ENCODE assay signal across 8 cellular contexts in the genomic region with DNA sequence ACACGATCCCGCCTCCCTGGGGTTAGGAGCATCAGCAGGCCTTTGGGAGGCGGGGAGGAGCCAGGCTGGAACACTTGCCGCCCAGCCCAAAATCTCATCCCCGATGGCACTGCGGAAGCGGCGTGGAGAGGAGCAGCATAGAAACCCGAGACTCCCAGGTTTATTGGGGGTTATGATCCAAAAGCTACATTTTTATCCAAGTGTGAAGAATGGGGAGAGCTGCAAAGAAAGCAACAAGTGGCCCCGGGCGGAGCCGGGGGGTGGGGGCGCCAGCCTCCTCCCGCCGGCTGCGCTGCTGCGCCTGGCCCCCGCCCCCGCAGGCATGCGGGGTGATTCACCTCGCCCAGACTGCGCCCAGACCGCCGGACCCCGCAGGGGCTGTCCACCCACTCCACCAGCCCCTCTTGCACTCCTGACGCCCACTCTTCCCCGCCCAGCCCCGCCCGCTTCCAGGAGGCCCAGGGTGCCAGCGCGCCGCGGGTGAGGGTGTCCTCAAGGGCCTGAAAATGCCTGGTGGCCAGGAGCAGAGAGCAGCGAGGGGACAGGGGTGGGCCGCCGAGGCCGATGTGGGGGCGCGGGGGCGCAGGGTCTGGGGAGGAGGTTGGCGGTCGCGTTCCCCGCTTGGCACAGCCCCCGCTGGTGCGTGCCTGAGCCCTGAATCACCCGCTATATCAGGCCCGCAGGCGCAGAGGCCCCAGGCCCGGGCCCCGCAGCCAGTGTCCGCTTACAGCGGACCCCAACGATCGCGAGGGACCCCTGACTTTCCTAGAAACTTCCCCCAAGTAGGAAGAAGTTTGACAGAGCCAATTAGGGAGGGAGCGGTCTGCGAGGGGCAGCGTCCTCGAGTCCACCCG. TPM values are rescaled to one million over a fixed set of nuclear protein-coding genes. Genes with fewer than 3 reads are reported as not detected.
DNase-seq lines count a peak whose midpoint lies in the region; ATAC-seq and TF ChIP-seq lines count a peak whose summit lies in the region.

No MANE protein-coding gene starts in this region.

- peaks cover 0 to 69% (median 28%) of the 10 kb centered on the region in 4 donors for H3K4me1 ChIP-seq in tibial nerve

- TF ChIP-seq EP300 in tibial nerve (IDR thresholded peaks at IDR 0.05): peak in 1 of 2 donors; percentile 66

- TF ChIP-seq CTCF in BJ (IDR thresholded peaks at IDR 0.05; ENCODE audit: insufficient read depth, low read depth, low read length): no peak
- no peak for TF ChIP-seq CTCF in tibial nerve (IDR thresholded peaks at IDR 0.05)

- H3K9me3 ChIP-seq in tibial nerve: no peaks in the 10 kb centered on the region

- DNase-seq in BJ (ENCODE audit: low read depth) (no peak), RKO (ENCODE audit: low spot score) (peak; percentile 59), ecto neural progenitor cell (ENCODE audit: low spot score) (peak; percentile 71), lung microvascular endothelial cell (ENCODE audit: low read depth in 2 of 2) (peak; percentile 52 to 58), tibial nerve (ENCODE audit: low spot score in 2 of 2) (no peak), NCI-H146 (lab: John Stamatoyannopoulos, UW) (no peak)

- H3K4me3 ChIP-seq in BJ (ENCODE audit: low read depth, low read length) (peak overlapping the region; percentile 64), tibial nerve (peak overlapping the region; percentile 60 to 98 (median 84))

- TF ChIP-seq POLR2A in tibial nerve (IDR thresholded peaks at IDR 0.05): peak in 1 of 2 donors; percentile 20

- no peaks in the 10 kb centered on the region for H3K27me3 ChIP-seq in BJ (ENCODE audit: control insufficient read depth, insufficient read depth, low read length)
- no peaks in the 10 kb centered on the region for H3K27me3 ChIP-seq in tibial nerve

- POLR2A ChIA-PET in BJ (lab: Charles Lee): interaction anchor here (0.6 to 1.9 kb wide), 5 partner anchors 7 to 110 kb away, joined by 3 to 31 read pairs (median 4); no protein-coding TSS in a partner anchor

- ATAC-seq in HG02798 (IDR thresholded peaks at IDR 0.05; ENCODE audit: poor library complexity, unreplicated experiment): no peak
- no peak for ATAC-seq in GM21619 (IDR thresholded peaks at IDR 0.05; ENCODE audit: unreplicated experiment)

- peaks cover 3% of the 10 kb centered on the region; the same call in 1 of the 2 replicates for H3K36me3 ChIP-seq in BJ (ENCODE audit: control insufficient read depth, insufficient read depth, low read length)
- H3K36me3 ChIP-seq in tibial nerve: no peaks in the 10 kb centered on the region

- 0 to 3% methylated on average over 51 to 54 of the region's 61 CpGs for WGBS in tibial nerve, 2 donors

- peak overlapping the region; percentile 85 to 99 (median 92) for H3K27ac ChIP-seq in tibial nerve

- CTCF ChIA-PET in BJ (lab: Yijun Ruan, JAX): interaction anchor here (0.6 to 4.9 kb wide), 8 partner anchors 42 to 140 kb away, joined by 3 to 31 read pairs (median 4); no protein-coding TSS in a partner anchor

RNA-seq across cellular contexts. Expression of a gene that starts 1.4 kb away (rescaled TPM):
- 607 and 734 TPM in 2 replicates for polyA plus RNA-seq in BJ (2011; rRNA removed)
- polyA minus RNA-seq in BJ (2011; rRNA and poly(A)+ RNA removed): 370 and 420 TPM in 2 replicates
- total RNA-seq in lung microvascular endothelial cell (342 and 371 TPM in 2 replicates), tibial nerve (100 to 1,000 TPM; 441 to 784 (median 706) TPM)

RNA-seq across cellular contexts. Expression of a gene that starts 33.5 kb away (rescaled TPM):
- polyA plus RNA-seq in BJ (2011; rRNA removed): 62.0 and 74.4 TPM in 2 replicates
- 104 and 108 TPM in 2 replicates for polyA minus RNA-seq in BJ (2011; rRNA and poly(A)+ RNA removed)
- total RNA-seq in lung microvascular endothelial cell (61.5 and 80.0 TPM in 2 replicates), tibial nerve (100 to 1,000 TPM; 133 to 322 (median 188) TPM)

RNA-seq across cellular contexts. Expression of a gene that starts 37.0 kb away (rescaled TPM):
- polyA plus RNA-seq in BJ (2011; rRNA removed): 22.4 and 37.1 TPM in 2 replicates
- polyA minus RNA-seq in BJ (2011; rRNA and poly(A)+ RNA removed): 34.5 and 57.1 TPM in 2 replicates
- total RNA-seq in lung microvascular endothelial cell: 16.6 and 22.0 TPM in 2 replicates
- total RNA-seq in tibial nerve: 100 to 1,000 TPM in 1 of 4 donors, 10 to 100 TPM in 3; 81.6 to 126 (median 96.6) TPM

Comparison
In these comparisons a context has a peak if more than half of its experiments do, and no peak if none do; other contexts are left out.
1. DNase-seq: peak in RKO (single experiment), ecto neural progenitor cell (single experiment) and lung microvascular endothelial cell (2 of 2); none in BJ (single experiment), tibial nerve (0 of 2) and NCI-H146 (single experiment).